8 cellular contexts compared by ENCODE assay signal in the genomic region with DNA sequence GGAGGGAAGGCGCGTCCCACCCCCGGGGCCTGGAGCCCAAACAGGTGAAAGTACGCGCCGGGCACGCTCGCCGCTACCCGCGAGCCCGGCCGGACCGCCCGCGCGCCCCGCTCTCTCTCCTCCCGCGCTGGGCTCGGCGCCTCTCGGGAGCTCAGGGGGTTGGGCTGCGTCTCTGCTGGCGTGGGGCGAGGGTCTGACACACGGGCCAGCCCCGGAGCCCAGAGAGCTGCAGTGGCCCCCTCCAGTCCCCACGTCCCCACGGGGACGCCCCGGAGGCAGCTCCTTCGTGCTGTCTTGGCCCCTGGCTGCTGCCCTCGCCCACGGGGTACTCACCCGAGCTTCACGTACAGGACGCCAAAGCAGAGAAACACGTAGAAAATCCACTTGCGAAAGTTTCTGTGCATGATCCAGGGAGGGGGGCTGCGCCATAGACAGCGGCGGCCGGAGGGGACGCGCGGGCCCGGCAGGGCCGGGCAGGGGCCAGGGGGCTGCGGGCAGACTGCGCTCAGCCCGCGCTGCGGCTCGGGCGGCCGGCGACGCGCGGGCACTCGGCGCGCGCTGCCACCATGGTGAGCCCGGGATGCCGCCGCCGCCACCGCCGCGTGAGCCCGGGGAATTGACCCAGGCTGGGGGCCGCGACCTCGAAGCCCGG. TPM values are rescaled to one million over a fixed set of nuclear protein-coding genes. Genes with fewer than 3 reads are reported as not detected.
DNase-seq lines count a peak whose midpoint lies in the region; ATAC-seq and TF ChIP-seq lines count a peak whose summit lies in the region.

No MANE protein-coding gene starts in this region.

- no peak for TF ChIP-seq CTCF in VCaP (conservative IDR thresholded peaks at IDR 0.05)
- TF ChIP-seq CTCF in gastrocnemius medialis (IDR thresholded peaks at IDR 0.05 in 4 of 5, conservative IDR thresholded peaks at IDR 0.05 in 1 of 5), result no peak

- no peaks in the 10 kb centered on the region for H3K36me3 ChIP-seq in gastrocnemius medialis

- DNase-seq in DMS53 (lab: John Stamatoyannopoulos, UW), result peak; percentile 55
- no peak for DNase-seq in DMS53 treated with DMSO at 0.1 percent for 48 hours (lab: John Stamatoyannopoulos, UW; ENCODE audit: unreplicated experiment)
- no peak for DNase-seq in gastrocnemius medialis
- DNase-seq in medulla oblongata (ENCODE audit: extremely low spot score), result no peak

- H3K4me1 ChIP-seq in gastrocnemius medialis, result peaks cover 0 to 13% of the 10 kb centered on the region in 2 donors

- H3K27ac ChIP-seq in VCaP, result peak overlapping the region; percentile 40; the same call in 1 of the 2 replicates
- H3K27ac ChIP-seq in skin epidermis, result peak overlapping the region in 9 of 21 experiments; percentile 26 to 76 (median 55)
- no peak overlapping the region for H3K27ac ChIP-seq in gastrocnemius medialis

- in situ Hi-C loops in gastrocnemius medialis (cut with MboI; ENCODE audit: low sequenced_read_pairs in 4 of 4), result no loop called here

- no peak for ATAC-seq in gastrocnemius medialis
- ATAC-seq in GM18517 (IDR thresholded peaks at IDR 0.05; ENCODE audit: unreplicated experiment), result no peak

- H3K4me3 ChIP-seq in iPS-11a (ENCODE audit: low read depth, low read length) (peak overlapping the region; percentile 10), skin epidermis (peak overlapping the region; percentile 22 to 58 (median 38)), gastrocnemius medialis (peak overlapping the region in 1 of 4 donors; percentile 23)

- H3K9me3 ChIP-seq in gastrocnemius medialis, result no peaks in the 10 kb centered on the region

- peaks cover 56 to 61% (median 58%) of the 10 kb centered on the region in 3 donors for H3K27me3 ChIP-seq in gastrocnemius medialis

- no peak for TF ChIP-seq POLR2A in gastrocnemius medialis (IDR thresholded peaks at IDR 0.05)

- intact Hi-C loops in gastrocnemius medialis (cut with DNase I; ENCODE audit: low total_unique reads), result no loop called here

RNA-seq across cellular contexts. Expression of a gene that starts 0.5 kb away (rescaled TPM):
- total RNA-seq in gastrocnemius medialis, result not detected
